Comparison of ENCODE assay signal across 14 cellular contexts in genomic region chr9:129259373-129259772, GRCh38.
DNase-seq lines count a peak whose midpoint lies in the region; ATAC-seq and TF ChIP-seq lines count a peak whose summit lies in the region.
"Had no signal": no experiment of that assay in that cellular context is flagged by ENCODE, and none has a peak within 500 bp of the region (broad histone marks: within the 10 kb centered on the region; RNA-seq: fewer than 3 reads in every experiment).

No MANE protein-coding gene starts in this region.

- H3K36me3 Mint-ChIP-seq in activated naive CD4-positive, alpha-beta T cell treated with anti-CD3 and anti-CD28 coated beads for 36 hours (ENCODE audit: low read depth), result no peaks in the 10 kb centered on the region
- H3K36me3 Mint-ChIP-seq in activated naive CD4-positive, alpha-beta T cell treated with anti-CD3 and anti-CD28 coated beads, Interleukin-2, amount 50 U/mL, for 72 hours, result no peaks in the 10 kb centered on the region
- no peaks in the 10 kb centered on the region for H3K36me3 Mint-ChIP-seq in T-helper 17 cell (ENCODE audit: low read depth)
- peaks cover 9% of the 10 kb centered on the region for H3K36me3 Mint-ChIP-seq in glutamatergic neuron (ENCODE audit: unreplicated experiment)
- H3K36me3 Mint-ChIP-seq in stimulated activated effector memory CD8-positive, alpha-beta T cell treated with anti-CD3 and anti-CD28 coated beads, Interleukin-12 subunit alpha, Interleukin-12 subunit beta, amount 100 ng/mL, for 72 hours, result peaks cover 4% of the 10 kb centered on the region

- intact Hi-C loops in activated naive CD4-positive, alpha-beta T cell treated with anti-CD3 and anti-CD28 coated beads for 36 hours (cut with micrococcal nuclease), result no loop called here
- intact Hi-C loops in left colon (cut with DNase I, micrococcal nuclease), result no loop called here

- DNase-seq in activated naive CD4-positive, alpha-beta T cell treated with anti-CD3 and anti-CD28 coated beads for 36 hours, result no peak
- DNase-seq in activated naive CD4-positive, alpha-beta T cell treated with anti-CD3 and anti-CD28 coated beads, Interleukin-2, amount 50 U/mL, for 72 hours (ENCODE audit: low spot score in 2 of 2), result no peak
- DNase-seq in T-helper 17 cell (no peak), glutamatergic neuron (no peak), NCI-H510A treated with DMSO at 0.1 percent for 48 hours (lab: John Stamatoyannopoulos, UW) (no peak), left colon (no peak)
- no peak for DNase-seq in stimulated activated effector memory CD8-positive, alpha-beta T cell treated with anti-CD3 and anti-CD28 coated beads, Interleukin-12 subunit alpha, Interleukin-12 subunit beta, amount 100 ng/mL, for 72 hours (ENCODE audit: low spot score in 2 of 2)
- DNase-seq: GOT3, Karpas-422, mesenchymal stem cell, NCI-H2081, SK-N-SH had no signal

- no peak for TF ChIP-seq CTCF in glutamatergic neuron (IDR thresholded peaks at IDR 0.05; ENCODE audit: partially characterized antibody, unreplicated experiment)

- CTCF ChIA-PET in activated naive CD4-positive, alpha-beta T cell treated with anti-CD3 and anti-CD28 coated beads for 36 hours (lab: Charles Lee), result no interaction called here

- H3K4me1 Mint-ChIP-seq in activated naive CD4-positive, alpha-beta T cell treated with anti-CD3 and anti-CD28 coated beads for 36 hours (ENCODE audit: low read depth), result peaks cover 28% of the 10 kb centered on the region
- H3K4me1 Mint-ChIP-seq in T-helper 17 cell (peaks cover 30% of the 10 kb centered on the region), glutamatergic neuron (ENCODE audit: low read depth, unreplicated experiment) (peaks cover 9% of the 10 kb centered on the region)
- H3K4me1 Mint-ChIP-seq in stimulated activated effector memory CD8-positive, alpha-beta T cell treated with anti-CD3 and anti-CD28 coated beads, Interleukin-12 subunit alpha, Interleukin-12 subunit beta, amount 100 ng/mL, for 72 hours, result peaks cover 19% of the 10 kb centered on the region

- H3K9me3 Mint-ChIP-seq in activated naive CD4-positive, alpha-beta T cell treated with anti-CD3 and anti-CD28 coated beads for 36 hours, result no peaks in the 10 kb centered on the region
- no peaks in the 10 kb centered on the region for H3K9me3 Mint-ChIP-seq in activated naive CD4-positive, alpha-beta T cell treated with anti-CD3 and anti-CD28 coated beads, Interleukin-2, amount 50 U/mL, for 72 hours
- H3K9me3 Mint-ChIP-seq in glutamatergic neuron (ENCODE audit: unreplicated experiment), result peaks cover 6% of the 10 kb centered on the region
- no peaks in the 10 kb centered on the region for H3K9me3 Mint-ChIP-seq in stimulated activated effector memory CD8-positive, alpha-beta T cell treated with anti-CD3 and anti-CD28 coated beads, Interleukin-12 subunit alpha, Interleukin-12 subunit beta, amount 100 ng/mL, for 72 hours

- no peaks in the 10 kb centered on the region for H3K9me3 ChIP-seq in T-helper 17 cell (ENCODE audit: control insufficient read depth, low read length, poor library complexity, severe bottlenecking)
- H3K9me3 ChIP-seq: SK-N-SH had no signal

- H3K27ac Mint-ChIP-seq in activated naive CD4-positive, alpha-beta T cell treated with anti-CD3 and anti-CD28 coated beads for 36 hours, result no peak overlapping the region
- no peak overlapping the region for H3K27ac Mint-ChIP-seq in activated naive CD4-positive, alpha-beta T cell treated with anti-CD3 and anti-CD28 coated beads, Interleukin-2, amount 50 U/mL, for 72 hours
- H3K27ac Mint-ChIP-seq in T-helper 17 cell (peak overlapping the region; percentile 8), glutamatergic neuron (ENCODE audit: unreplicated experiment) (peak overlapping the region; percentile 28)
- H3K27ac Mint-ChIP-seq in stimulated activated effector memory CD8-positive, alpha-beta T cell treated with anti-CD3 and anti-CD28 coated beads, Interleukin-12 subunit alpha, Interleukin-12 subunit beta, amount 100 ng/mL, for 72 hours, result no peak overlapping the region
- H3K27ac Mint-ChIP-seq: progenitor cell of endocrine pancreas had no signal

- ATAC-seq in activated naive CD4-positive, alpha-beta T cell treated with anti-CD3 and anti-CD28 coated beads, Interleukin-2, amount 50 U/mL, for 72 hours, result no peak
- ATAC-seq in T-helper 17 cell (no peak), GM19455 (IDR thresholded peaks at IDR 0.05; ENCODE audit: unreplicated experiment) (no peak), left colon (no peak)
- ATAC-seq in stimulated activated effector memory CD8-positive, alpha-beta T cell treated with anti-CD3 and anti-CD28 coated beads, Interleukin-12 subunit alpha, Interleukin-12 subunit beta, amount 100 ng/mL, for 72 hours, result no peak

- H3K4me3 Mint-ChIP-seq in activated naive CD4-positive, alpha-beta T cell treated with anti-CD3 and anti-CD28 coated beads for 36 hours, result peak overlapping the region; percentile 56
- H3K4me3 Mint-ChIP-seq in T-helper 17 cell, result peak overlapping the region; percentile 87
- peak overlapping the region; percentile 65 for H3K4me3 Mint-ChIP-seq in glutamatergic neuron (ENCODE audit: unreplicated experiment)
- H3K4me3 Mint-ChIP-seq in stimulated activated effector memory CD8-positive, alpha-beta T cell treated with anti-CD3 and anti-CD28 coated beads, Interleukin-12 subunit alpha, Interleukin-12 subunit beta, amount 100 ng/mL, for 72 hours, result peak overlapping the region; percentile 68

- H3K27me3 Mint-ChIP-seq in activated naive CD4-positive, alpha-beta T cell treated with anti-CD3 and anti-CD28 coated beads for 36 hours (ENCODE audit: low read depth), result peaks cover 3% of the 10 kb centered on the region
- H3K27me3 Mint-ChIP-seq in T-helper 17 cell (peaks cover 10% of the 10 kb centered on the region), glutamatergic neuron (ENCODE audit: unreplicated experiment) (peaks cover 12% of the 10 kb centered on the region)

Comparison
In these comparisons a context has a peak if more than half of its experiments do, and no peak if none do; other contexts are left out.
1. H3K27ac Mint-ChIP-seq: peak in T-helper 17 cell (single experiment) and glutamatergic neuron (single experiment); none in activated naive CD4-positive, alpha-beta T cell treated with anti-CD3 and anti-CD28 coated beads for 36 hours (single experiment), activated naive CD4-positive, alpha-beta T cell treated with anti-CD3 and anti-CD28 coated beads, Interleukin-2, amount 50 U/mL, for 72 hours (0 of 2) and stimulated activated effector memory CD8-positive, alpha-beta T cell treated with anti-CD3 and anti-CD28 coated beads, Interleukin-12 subunit alpha, Interleukin-12 subunit beta, amount 100 ng/mL, for 72 hours (single experiment).
2. Peak in every context shown above with its lines, with median percentiles within 50 percentile points of each other: H3K4me3 Mint-ChIP-seq.